29 cellular contexts compared by ENCODE assay signal in genomic region chr6:155123520-155123919, GRCh38.
A peak's percentile ranks its signal among the peaks of the same experiment; 100 is the strongest.
DNase-seq lines count a peak whose midpoint lies in the region; ATAC-seq, FAIRE-seq and TF ChIP-seq lines count a peak whose summit lies in the region.
"Had no signal": no experiment of that assay in that cellular context is flagged by ENCODE, and none has a peak within 500 bp of the region (broad histone marks: within the 10 kb centered on the region; RNA-seq: fewer than 3 reads in every experiment).

No MANE protein-coding gene starts in this region.

- H3K4me1 Mint-ChIP-seq in brain = peaks cover 62% of the 10 kb centered on the region
- peaks cover 13 to 20% of the 10 kb centered on the region in 2 donors for H3K4me1 Mint-ChIP-seq in natural killer cell treated with Interleukin-12 subunit alpha and Interleukin-12 subunit beta and Interleukin-15 and Interleukin-18, amount 100 ng/mL, for 72 hours (ENCODE audit: low read depth in 2 of 2)
- H3K4me1 Mint-ChIP-seq: CD8-positive, alpha-beta memory T cell had no signal

- no TSS peak for BruUV-seq in HepG2 (replicated peaks; lab: Mats Ljungman, UMichigan)

- H3K27me3 Mint-ChIP-seq in brain = peaks cover 10% of the 10 kb centered on the region
- peaks cover 0 to 12% of the 10 kb centered on the region in 2 donors for H3K27me3 Mint-ChIP-seq in natural killer cell treated with Interleukin-12 subunit alpha and Interleukin-12 subunit beta and Interleukin-15 and Interleukin-18, amount 100 ng/mL, for 72 hours

- H3K36me3 Mint-ChIP-seq in brain = peaks cover 4% of the 10 kb centered on the region
- H3K36me3 Mint-ChIP-seq in natural killer cell treated with Interleukin-12 subunit alpha and Interleukin-12 subunit beta and Interleukin-15 and Interleukin-18, amount 100 ng/mL, for 72 hours = peaks cover 5% of the 10 kb centered on the region
- H3K36me3 Mint-ChIP-seq: CD14-positive monocyte; CD8-positive, alpha-beta memory T cell had no signal

- no peak overlapping the region for H2BK15ac ChIP-seq in mesendoderm (replicated peaks; ENCODE audit: low read depth)

- WGBS in HepG2 (ENCODE audit: low lambda C conversion rate) = 4% methylated on average over 11 of the region's 11 CpGs
- WGBS in right lobe of liver (ENCODE audit: insufficient coverage, low coverage, low lambda C conversion rate, missing lambda C conversion rate) = 78% methylated on average over 6 of the region's 11 CpGs
- WGBS in mesendoderm (ENCODE audit: extremely low coverage, insufficient coverage, low lambda C conversion rate) = no CpG with 5 or more reads among the region's 11 CpGs
- 93% methylated on average over 11 of the region's 11 CpGs for WGBS in smooth muscle cell (ENCODE audit: low lambda C conversion rate)

- H3K27ac Mint-ChIP-seq in brain = peak overlapping the region in 4 of 5 experiments; percentile 21 to 85 (median 45)
- no peak overlapping the region for H3K27ac Mint-ChIP-seq in natural killer cell treated with Interleukin-12 subunit alpha and Interleukin-12 subunit beta and Interleukin-15 and Interleukin-18, amount 100 ng/mL, for 72 hours
- H3K27ac Mint-ChIP-seq: CD14-positive monocyte; CD8-positive, alpha-beta memory T cell had no signal

- CTCF ChIA-PET in HepG2 (lab: Yijun Ruan, JAX; ENCODE audit: low intra/inter-chr PET ratio, low total read pairs) = no interaction called here

- peak; percentile 49 for DNase-seq in HepG2 (ENCODE audit: low spot score)
- DNase-seq in right lobe of liver = no peak
- no peak for DNase-seq in mesendoderm
- no peak for DNase-seq in smooth muscle cell (lab: John Stamatoyannopoulos, UW; ENCODE audit: unreplicated experiment)
- no peak for DNase-seq in natural killer cell treated with Interleukin-12 subunit alpha and Interleukin-12 subunit beta and Interleukin-15 and Interleukin-18, amount 100 ng/mL, for 72 hours (ENCODE audit: low spot score)
- DNase-seq: ACHN; BE2C; CD8-positive, alpha-beta memory T cell; DMS 273 treated with DMSO at 0.1 percent for 48 hours; DMS79 treated with DMSO at 0.1 percent for 48 hours; MM.1S; NCI-H1048; NCI-H1417; NCI-H1694; NCI-H2081; NCI-H2227 treated with DMSO at 0.1 percent for 48 hours; NCI-H69; SHP77 had no signal

- no peak overlapping the region for H2AFZ ChIP-seq in HepG2 (ENCODE audit: low read length)
- no peak overlapping the region for H2AFZ ChIP-seq in smooth muscle cell (ENCODE audit: low read depth)

- H3K36me3 ChIP-seq in HepG2 (replicated peaks in 1 of 2; ENCODE audit: control insufficient read depth in 1 of 2, insufficient read depth in 2 of 2, low read length in 2 of 2) (no peaks in the 10 kb centered on the region), right lobe of liver (no peaks in the 10 kb centered on the region), mesendoderm (ENCODE audit: control insufficient read depth, insufficient read depth, low read length) (no peaks in the 10 kb centered on the region), smooth muscle cell (ENCODE audit: low read depth) (no peaks in the 10 kb centered on the region)
- H3K36me3 ChIP-seq: BE2C had no signal

- FAIRE-seq in HepG2 (lab: Jason Lieb, UNC) = no peak
- FAIRE-seq: GM19239, H54, HTR-8/SVneo had no signal

- H3K23ac ChIP-seq in mesendoderm (ENCODE audit: low read length) = no peak overlapping the region

- H4K8ac ChIP-seq in mesendoderm (ENCODE audit: low read depth, low read length) = no peak overlapping the region

- no peak overlapping the region for H4K5ac ChIP-seq in mesendoderm (ENCODE audit: low read length)

- H2BK120ac ChIP-seq in mesendoderm (ENCODE audit: low read depth, low read length) = no peak overlapping the region

- peaks cover 0 to 5% (median 0%) of the 10 kb centered on the region in 5 experiments for H3K9me3 Mint-ChIP-seq in brain
- H3K9me3 Mint-ChIP-seq in natural killer cell treated with Interleukin-12 subunit alpha and Interleukin-12 subunit beta and Interleukin-15 and Interleukin-18, amount 100 ng/mL, for 72 hours = no peaks in the 10 kb centered on the region
- H3K9me3 Mint-ChIP-seq: CD8-positive, alpha-beta memory T cell had no signal

- H3K9me3 ChIP-seq in HepG2 (ENCODE audit: low read length) = no peaks in the 10 kb centered on the region
- H3K9me3 ChIP-seq in right lobe of liver = no peaks in the 10 kb centered on the region
- H3K9me3 ChIP-seq in smooth muscle cell (replicated peaks; ENCODE audit: low read depth) = no peaks in the 10 kb centered on the region
- H3K9me3 ChIP-seq: BE2C had no signal

- no peak overlapping the region for H2AK5ac ChIP-seq in mesendoderm (ENCODE audit: low read length)

- H3K79me2 ChIP-seq in HepG2 (ENCODE audit: insufficient read depth, low read length) (no peaks in the 10 kb centered on the region), mesendoderm (ENCODE audit: control insufficient read depth, insufficient read depth, low read length) (no peaks in the 10 kb centered on the region), smooth muscle cell (ENCODE audit: low read depth) (no peaks in the 10 kb centered on the region)

- H3K4ac ChIP-seq in mesendoderm (ENCODE audit: low read depth, low read length) = no peak overlapping the region

- H3K18ac ChIP-seq in mesendoderm (ENCODE audit: low read length) = peak overlapping the region; percentile 64

- in situ Hi-C loops in HepG2 (cut with HindIII; ENCODE audit: extremely low pct_ligation_motif_present, low pct_unique_long_range_greater_than_20kb) = no loop called here

- H3K4me2 ChIP-seq in HepG2 (ENCODE audit: low read depth, low read length) = peak overlapping the region; percentile 72
- no peak overlapping the region for H3K4me2 ChIP-seq in mesendoderm (ENCODE audit: low read length)
- no peak overlapping the region for H3K4me2 ChIP-seq in smooth muscle cell
- H3K4me2 ChIP-seq: KMS-11 had no signal

- H3K27me3 ChIP-seq in HepG2 (ENCODE audit: control insufficient read depth in 1 of 2, insufficient read depth in 2 of 2, low read length in 2 of 2) (no peaks in the 10 kb centered on the region), right lobe of liver (no peaks in the 10 kb centered on the region), mesendoderm (ENCODE audit: insufficient read depth, low read length, poor library complexity) (no peaks in the 10 kb centered on the region), smooth muscle cell (ENCODE audit: low read depth) (no peaks in the 10 kb centered on the region)
- H3K27me3 ChIP-seq: BE2C had no signal

- TF ChIP-seq EP300 in HepG2 (IDR thresholded peaks at IDR 0.05; ENCODE audit: low read depth in 2 of 2, low read length in 2 of 2) (no peak), HepG2 (CRISPR knock-in tag; IDR thresholded peaks at IDR 0.05; ENCODE audit: borderline replicate concordance) (no peak)

- intact Hi-C loops in HepG2 (cut with micrococcal nuclease; ENCODE audit: unreplicated experiment) = loop anchor here (1.0 kb wide), 1 partner anchor 195 kb away; no protein-coding TSS in a partner anchor
- intact Hi-C loops in right lobe of liver (cut with DNase I) = no loop called here

- no peak for TF ChIP-seq CTCF in HepG2 (CRISPR knock-in tag; IDR thresholded peaks at IDR 0.05)
- no peak for TF ChIP-seq CTCF in right lobe of liver (IDR thresholded peaks at IDR 0.05)
- TF ChIP-seq CTCF in brain (conservative IDR thresholded peaks at IDR 0.05) = no peak
- no peak for TF ChIP-seq CTCF in smooth muscle cell (IDR thresholded peaks at IDR 0.05; ENCODE audit: borderline replicate concordance, insufficient read depth, poor library complexity, severe bottlenecking)

- POLR2A ChIA-PET in HepG2 (lab: Yijun Ruan, JAX) = no interaction called here

- no peak overlapping the region for H2BK5ac ChIP-seq in mesendoderm (ENCODE audit: low read length)

- peak overlapping the region in 2 of 3 experiments; percentile 36 to 53; a peak in 5 of 6 replicates for H3K4me3 ChIP-seq in HepG2 (replicated peaks in 1 of 3; ENCODE audit: insufficient read depth in 1 of 3, low read depth in 2 of 3, low read length in 3 of 3)
- H3K4me3 ChIP-seq in right lobe of liver = no peak overlapping the region
- H3K4me3 ChIP-seq in mesendoderm (ENCODE audit: low read length) = no peak overlapping the region
- no peak overlapping the region for H3K4me3 ChIP-seq in smooth muscle cell

- H3K27ac ChIP-seq in HepG2 (ENCODE audit: extremely low read length, insufficient read depth, low read length) = no peak overlapping the region
- H3K27ac ChIP-seq in right lobe of liver = no peak overlapping the region
- no peak overlapping the region for H3K27ac ChIP-seq in mesendoderm (ENCODE audit: low read depth, low read length)
- H3K27ac ChIP-seq in smooth muscle cell (ENCODE audit: low read depth) = peak overlapping the region; percentile 8
- H3K27ac ChIP-seq: 22Rv1, KMS-11, RWPE1 had no signal

- no peak for TF ChIP-seq RAD21 in HepG2 (CRISPR knock-in tag; IDR thresholded peaks at IDR 0.05)

- H3F3A ChIP-seq in smooth muscle cell (ENCODE audit: low read depth) = peaks cover 20% of the 10 kb centered on the region

- no peaks in the 10 kb centered on the region for H3K79me1 ChIP-seq in mesendoderm (ENCODE audit: low read length)

- peak overlapping the region; percentile 20; the same call in 1 of the 2 replicates for H3K9ac ChIP-seq in HepG2 (ENCODE audit: insufficient read depth, low read depth, low read length)
- H3K9ac ChIP-seq in mesendoderm (ENCODE audit: low read length) = no peak overlapping the region
- no peak overlapping the region for H3K9ac ChIP-seq in smooth muscle cell (ENCODE audit: low read depth)
- H3K9ac ChIP-seq: KMS-11 had no signal

- H3K56ac ChIP-seq in mesendoderm (ENCODE audit: low read length) = no peak overlapping the region

- peaks cover 26% of the 10 kb centered on the region for H3K4me1 ChIP-seq in HepG2 (ENCODE audit: insufficient read depth, low read length)
- no peaks in the 10 kb centered on the region for H3K4me1 ChIP-seq in right lobe of liver
- H3K4me1 ChIP-seq in mesendoderm (ENCODE audit: control insufficient read depth, low read depth, low read length) = no peaks in the 10 kb centered on the region
- peaks cover 48% of the 10 kb centered on the region for H3K4me1 ChIP-seq in smooth muscle cell (ENCODE audit: low read depth)

- H3K4me3 Mint-ChIP-seq in brain = peak overlapping the region; percentile 28 to 77 (median 57)
- H3K4me3 Mint-ChIP-seq in natural killer cell treated with Interleukin-12 subunit alpha and Interleukin-12 subunit beta and Interleukin-15 and Interleukin-18, amount 100 ng/mL, for 72 hours = no peak overlapping the region
- H3K4me3 Mint-ChIP-seq: CD14-positive monocyte; CD8-positive, alpha-beta memory T cell had no signal

- no peak for TF ChIP-seq POLR2A in HepG2 (IDR thresholded peaks at IDR 0.05; ENCODE audit: insufficient read depth in 1 of 2, low read depth in 2 of 2, low read length in 2 of 2)
- TF ChIP-seq POLR2A in right lobe of liver (IDR thresholded peaks at IDR 0.05) = no peak

- H4K20me1 ChIP-seq in HepG2 (ENCODE audit: insufficient read depth, low read length) = no peaks in the 10 kb centered on the region
- no peaks in the 10 kb centered on the region for H4K20me1 ChIP-seq in smooth muscle cell (ENCODE audit: low read depth)

- ATAC-seq in HepG2 (peak; percentile 91), right lobe of liver (no peak), HG03025 (IDR thresholded peaks at IDR 0.05; ENCODE audit: low FRiP score, unreplicated experiment) (no peak)
- no peak for ATAC-seq in activated CD4-positive, CD25-positive, alpha-beta regulatory T cell treated with anti-CD3 and anti-CD28 coated beads, Interleukin-2, amount 50 U/mL, for 24 hours
- ATAC-seq in natural killer cell treated with Interleukin-12 subunit alpha and Interleukin-12 subunit beta and Interleukin-15 and Interleukin-18, amount 100 ng/mL, for 72 hours = no peak
- ATAC-seq: Panc1 had no signal

TF ChIP-seq in HepG2, 621 proteins besides CTCF, POLR2A, EP300 and RAD21 (continues in another document):
- TF ChIP-seq ZNF768 (CRISPR knock-in tag; IDR thresholded peaks at IDR 0.05) = peak; percentile 79; the same call in 1 of the 2 replicates

Comparison
In these comparisons a context has a peak if more than half of its experiments do, and no peak if none do; other contexts are left out.
1. H3K4me3 ChIP-seq: peak in HepG2 (2 of 3); none in right lobe of liver (0 of 3), mesendoderm (single experiment) and smooth muscle cell (single experiment).
2. H3K27ac Mint-ChIP-seq: peak in brain (4 of 5); none in natural killer cell treated with Interleukin-12 subunit alpha and Interleukin-12 subunit beta and Interleukin-15 and Interleukin-18, amount 100 ng/mL, for 72 hours (0 of 2).